In genomic region chr17:50476545-50477315, GRCh38 we compare ENCODE assay signal across 1 cellular context.
TF ChIP-seq lines count a peak whose summit lies in the region.

No MANE protein-coding gene starts in this region.

TF ChIP-seq in HepG2, 621 proteins besides CTCF, POLR2A, EP300 and RAD21 (continued from another document and continues in another):
- TF ChIP-seq ZFP91 (CRISPR knock-in tag; IDR thresholded peaks at IDR 0.05; ENCODE audit: borderline replicate concordance) (no peak), ZNF205 (CRISPR knock-in tag; IDR thresholded peaks at IDR 0.05) (no peak), ZHX2 (IDR thresholded peaks at IDR 0.05; ENCODE audit: low read depth) (peak; percentile 29; the same call in 1 of the 2 replicates), ZHX2 (CRISPR knock-in tag; IDR thresholded peaks at IDR 0.05; ENCODE audit: borderline replicate concordance) (no peak), FOXC1 (CRISPR knock-in tag; IDR thresholded peaks at IDR 0.05; ENCODE audit: borderline replicate concordance) (no peak; the same call in 1 of the 2 replicates), NCOA5 (CRISPR knock-in tag; IDR thresholded peaks at IDR 0.05) (no peak), RFXAP (CRISPR knock-in tag; IDR thresholded peaks at IDR 0.05; ENCODE audit: borderline replicate concordance) (no peak), CREM (IDR thresholded peaks at IDR 0.05) (no peak), CREM (CRISPR knock-in tag; IDR thresholded peaks at IDR 0.05) (no peak), GPN1 (CRISPR knock-in tag; IDR thresholded peaks at IDR 0.05; ENCODE audit: borderline replicate concordance) (no peak), ZNF253 (CRISPR knock-in tag; IDR thresholded peaks at IDR 0.05; ENCODE audit: borderline replicate concordance) (no peak), PCBP1 (IDR thresholded peaks at IDR 0.05; ENCODE audit: borderline replicate concordance, low read depth, low read length) (no peak), KLF9 (CRISPR knock-in tag; IDR thresholded peaks at IDR 0.05; ENCODE audit: low read depth) (no peak), UBTF (CRISPR knock-in tag; IDR thresholded peaks at IDR 0.05) (no peak), MYNN (CRISPR knock-in tag; IDR thresholded peaks at IDR 0.05; ENCODE audit: low read depth) (no peak), ZNF326 (CRISPR knock-in tag; IDR thresholded peaks at IDR 0.05; ENCODE audit: borderline replicate concordance) (no peak), ZNF615 (CRISPR knock-in tag; IDR thresholded peaks at IDR 0.05; ENCODE audit: borderline replicate concordance) (no peak), ZNF782 (CRISPR knock-in tag; IDR thresholded peaks at IDR 0.05; ENCODE audit: borderline replicate concordance) (no peak), ONECUT2 (CRISPR knock-in tag; IDR thresholded peaks at IDR 0.05) (no peak), ATF2 (CRISPR knock-in tag; IDR thresholded peaks at IDR 0.05) (peak; percentile 7; the same call in 1 of the 2 replicates), HCFC1 (IDR thresholded peaks at IDR 0.05; ENCODE audit: low read depth, low read length) (no peak), ZNF839 (CRISPR knock-in tag; IDR thresholded peaks at IDR 0.05; ENCODE audit: borderline replicate concordance) (no peak), MIER3 (CRISPR knock-in tag; IDR thresholded peaks at IDR 0.05; ENCODE audit: borderline replicate concordance) (peak; percentile 43; the same call in 1 of the 2 replicates), MTF1 (CRISPR knock-in tag; IDR thresholded peaks at IDR 0.05) (no peak), TMF1 (CRISPR knock-in tag; IDR thresholded peaks at IDR 0.05; ENCODE audit: low read depth) (no peak), ZNF572 (CRISPR knock-in tag; IDR thresholded peaks at IDR 0.05) (no peak), ERF (CRISPR knock-in tag; IDR thresholded peaks at IDR 0.05) (peak; percentile 13; the same call in 1 of the 2 replicates), ZNF263 (CRISPR knock-in tag; IDR thresholded peaks at IDR 0.05) (no peak), NFYB (CRISPR knock-in tag; IDR thresholded peaks at IDR 0.05) (0 out of 2 replicates have a peak, but pooled peaks have one; percentile 28), ISX (CRISPR knock-in tag; conservative IDR thresholded peaks at IDR 0.05) (no peak), THYN1 (CRISPR knock-in tag; IDR thresholded peaks at IDR 0.05; ENCODE audit: borderline replicate concordance, low read depth) (no peak), NFYC (CRISPR knock-in tag; IDR thresholded peaks at IDR 0.05) (no peak), ZSCAN20 (CRISPR knock-in tag; IDR thresholded peaks at IDR 0.05; ENCODE audit: borderline replicate concordance) (no peak), PRPF4 (IDR thresholded peaks at IDR 0.05; ENCODE audit: low read depth, low read length, poor library complexity, severe bottlenecking) (no peak), MEF2D (CRISPR knock-in tag; IDR thresholded peaks at IDR 0.05) (0 out of 2 replicates have a peak, but pooled peaks have one; percentile 67), ZNF703 (CRISPR knock-in tag; IDR thresholded peaks at IDR 0.05; ENCODE audit: borderline replicate concordance) (no peak), ZNF136 (CRISPR knock-in tag; IDR thresholded peaks at IDR 0.05; ENCODE audit: low read depth) (no peak), ATRX (CRISPR knock-in tag; IDR thresholded peaks at IDR 0.05; ENCODE audit: borderline replicate concordance) (no peak), GATA4 (IDR thresholded peaks at IDR 0.05; ENCODE audit: borderline replicate concordance, low read depth) (no peak)
- TF ChIP-seq, protein P1, sequence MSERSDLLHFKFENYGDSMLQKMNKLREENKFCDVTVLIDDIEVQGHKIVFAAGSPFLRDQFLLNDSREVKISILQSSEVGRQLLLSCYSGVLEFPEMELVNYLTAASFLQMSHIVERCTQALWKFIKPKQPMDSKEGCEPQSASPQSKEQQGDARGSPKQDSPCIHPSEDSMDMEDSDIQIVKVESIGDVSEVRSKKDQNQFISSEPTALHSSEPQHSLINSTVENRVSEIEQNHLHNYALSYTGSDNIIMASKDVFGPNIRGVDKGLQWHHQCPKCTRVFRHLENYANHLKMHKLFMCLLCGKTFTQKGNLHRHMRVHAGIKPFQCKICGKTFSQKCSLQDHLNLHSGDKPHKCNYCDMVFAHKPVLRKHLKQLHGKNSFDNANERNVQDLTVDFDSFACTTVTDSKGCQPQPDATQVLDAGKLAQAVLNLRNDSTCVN (CRISPR knock-in tag; IDR thresholded peaks at IDR 0.05; ENCODE audit: borderline replicate concordance) = no peak
- TF ChIP-seq, protein P2, sequence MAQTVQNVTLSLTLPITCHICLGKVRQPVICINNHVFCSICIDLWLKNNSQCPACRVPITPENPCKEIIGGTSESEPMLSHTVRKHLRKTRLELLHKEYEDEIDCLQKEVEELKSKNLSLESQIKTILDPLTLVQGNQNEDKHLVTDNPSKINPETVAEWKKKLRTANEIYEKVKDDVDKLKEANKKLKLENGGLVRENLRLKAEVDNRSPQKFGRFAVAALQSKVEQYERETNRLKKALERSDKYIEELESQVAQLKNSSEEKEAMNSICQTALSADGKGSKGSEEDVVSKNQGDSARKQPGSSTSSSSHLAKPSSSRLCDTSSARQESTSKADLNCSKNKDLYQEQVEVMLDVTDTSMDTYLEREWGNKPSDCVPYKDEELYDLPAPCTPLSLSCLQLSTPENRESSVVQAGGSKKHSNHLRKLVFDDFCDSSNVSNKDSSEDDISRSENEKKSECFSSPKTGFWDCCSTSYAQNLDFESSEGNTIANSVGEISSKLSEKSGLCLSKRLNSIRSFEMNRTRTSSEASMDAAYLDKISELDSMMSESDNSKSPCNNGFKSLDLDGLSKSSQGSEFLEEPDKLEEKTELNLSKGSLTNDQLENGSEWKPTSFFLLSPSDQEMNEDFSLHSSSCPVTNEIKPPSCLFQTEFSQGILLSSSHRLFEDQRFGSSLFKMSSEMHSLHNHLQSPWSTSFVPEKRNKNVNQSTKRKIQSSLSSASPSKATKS (CRISPR knock-in tag; IDR thresholded peaks at IDR 0.05) = no peak
- TF ChIP-seq, protein P3, sequence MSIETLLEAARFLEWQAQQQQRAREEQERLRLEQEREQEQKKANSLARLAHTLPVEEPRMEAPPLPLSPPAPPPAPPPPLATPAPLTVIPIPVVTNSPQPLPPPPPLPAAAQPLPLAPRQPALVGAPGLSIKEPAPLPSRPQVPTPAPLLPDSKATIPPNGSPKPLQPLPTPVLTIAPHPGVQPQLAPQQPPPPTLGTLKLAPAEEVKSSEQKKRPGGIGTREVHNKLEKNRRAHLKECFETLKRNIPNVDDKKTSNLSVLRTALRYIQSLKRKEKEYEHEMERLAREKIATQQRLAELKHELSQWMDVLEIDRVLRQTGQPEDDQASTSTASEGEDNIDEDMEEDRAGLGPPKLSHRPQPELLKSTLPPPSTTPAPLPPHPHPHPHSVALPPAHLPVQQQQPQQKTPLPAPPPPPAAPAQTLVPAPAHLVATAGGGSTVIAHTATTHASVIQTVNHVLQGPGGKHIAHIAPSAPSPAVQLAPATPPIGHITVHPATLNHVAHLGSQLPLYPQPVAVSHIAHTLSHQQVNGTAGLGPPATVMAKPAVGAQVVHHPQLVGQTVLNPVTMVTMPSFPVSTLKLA (IDR thresholded peaks at IDR 0.05) = no peak
- TF ChIP-seq, protein P4, sequence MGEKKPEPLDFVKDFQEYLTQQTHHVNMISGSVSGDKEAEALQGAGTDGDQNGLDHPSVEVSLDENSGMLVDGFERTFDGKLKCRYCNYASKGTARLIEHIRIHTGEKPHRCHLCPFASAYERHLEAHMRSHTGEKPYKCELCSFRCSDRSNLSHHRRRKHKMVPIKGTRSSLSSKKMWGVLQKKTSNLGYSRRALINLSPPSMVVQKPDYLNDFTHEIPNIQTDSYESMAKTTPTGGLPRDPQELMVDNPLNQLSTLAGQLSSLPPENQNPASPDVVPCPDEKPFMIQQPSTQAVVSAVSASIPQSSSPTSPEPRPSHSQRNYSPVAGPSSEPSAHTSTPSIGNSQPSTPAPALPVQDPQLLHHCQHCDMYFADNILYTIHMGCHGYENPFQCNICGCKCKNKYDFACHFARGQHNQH (CRISPR knock-in tag; IDR thresholded peaks at IDR 0.05) = no peak
- TF ChIP-seq, protein P5, sequence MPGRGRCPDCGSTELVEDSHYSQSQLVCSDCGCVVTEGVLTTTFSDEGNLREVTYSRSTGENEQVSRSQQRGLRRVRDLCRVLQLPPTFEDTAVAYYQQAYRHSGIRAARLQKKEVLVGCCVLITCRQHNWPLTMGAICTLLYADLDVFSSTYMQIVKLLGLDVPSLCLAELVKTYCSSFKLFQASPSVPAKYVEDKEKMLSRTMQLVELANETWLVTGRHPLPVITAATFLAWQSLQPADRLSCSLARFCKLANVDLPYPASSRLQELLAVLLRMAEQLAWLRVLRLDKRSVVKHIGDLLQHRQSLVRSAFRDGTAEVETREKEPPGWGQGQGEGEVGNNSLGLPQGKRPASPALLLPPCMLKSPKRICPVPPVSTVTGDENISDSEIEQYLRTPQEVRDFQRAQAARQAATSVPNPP (CRISPR knock-in tag; IDR thresholded peaks at IDR 0.05) = no peak
- TF ChIP-seq, protein P6, sequence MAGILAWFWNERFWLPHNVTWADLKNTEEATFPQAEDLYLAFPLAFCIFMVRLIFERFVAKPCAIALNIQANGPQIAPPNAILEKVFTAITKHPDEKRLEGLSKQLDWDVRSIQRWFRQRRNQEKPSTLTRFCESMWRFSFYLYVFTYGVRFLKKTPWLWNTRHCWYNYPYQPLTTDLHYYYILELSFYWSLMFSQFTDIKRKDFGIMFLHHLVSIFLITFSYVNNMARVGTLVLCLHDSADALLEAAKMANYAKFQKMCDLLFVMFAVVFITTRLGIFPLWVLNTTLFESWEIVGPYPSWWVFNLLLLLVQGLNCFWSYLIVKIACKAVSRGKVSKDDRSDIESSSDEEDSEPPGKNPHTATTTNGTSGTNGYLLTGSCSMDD (CRISPR knock-in tag; IDR thresholded peaks at IDR 0.05) = no peak
